Comparison of ENCODE assay signal across 24 cellular contexts in the genomic region with DNA sequence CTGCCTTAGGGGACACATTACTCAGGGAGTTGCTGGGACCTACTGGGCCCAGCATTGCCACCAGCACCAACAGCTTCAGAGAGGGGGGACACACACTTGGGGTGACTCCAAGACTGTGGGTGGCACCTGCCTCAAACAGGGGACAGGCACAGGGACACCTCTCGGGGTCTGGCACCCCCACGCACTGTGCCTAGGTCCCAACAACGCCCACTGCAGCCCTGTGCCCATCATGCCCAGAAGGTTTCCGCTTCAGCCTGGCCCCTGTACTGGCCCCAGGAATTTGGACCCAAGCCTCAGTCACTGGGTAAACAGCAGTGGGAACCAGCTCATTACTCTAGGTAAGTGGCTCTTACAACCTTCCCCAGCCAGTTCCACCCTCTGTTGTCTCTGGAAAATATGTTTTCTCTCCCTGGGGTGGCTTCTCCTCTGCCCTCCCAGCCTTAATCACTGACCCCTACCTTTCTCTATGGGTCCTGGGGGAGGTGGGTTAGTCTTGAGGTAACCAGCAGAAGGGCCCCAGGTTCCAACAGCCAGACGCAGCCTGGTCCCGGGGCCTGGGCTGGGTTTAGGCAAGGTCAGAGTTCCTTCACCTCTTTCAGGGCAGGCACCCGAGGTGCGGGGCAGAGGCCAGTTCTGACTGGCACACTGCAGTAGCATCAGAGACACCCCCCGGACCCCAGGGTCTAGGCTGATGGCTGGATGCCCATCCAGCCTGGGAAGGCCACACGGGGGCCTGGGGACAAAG.
"Had no signal": no experiment of that assay in that cellular context is flagged by ENCODE, and none has a peak within 500 bp of the region (broad histone marks: within the 10 kb centered on the region; RNA-seq: fewer than 3 reads in every experiment).

No MANE protein-coding gene starts in this region.

- H3K27me3 ChIP-seq: gastrocnemius medialis, ovary, right atrium auricular region had no signal

- H3K27ac Mint-ChIP-seq: dendritic cell treated with granulocyte-macrophage colony-stimulating factor and Interleukin-4, amounts not matched to agents 40 ng/mL and 50 ng/mL, for 4 days; nephron; stimulated activated naive CD8-positive, alpha-beta T cell treated with anti-CD3 and anti-CD28 coated beads, Interleukin-15, Interleukin-2, amounts not matched to agents 100 ng/mL and 50 ng/mL, for 24 hours; type B pancreatic cell had no signal

- H3K36me3 Mint-ChIP-seq: naive B cell, type B pancreatic cell had no signal

- H3K4me1 Mint-ChIP-seq: nephron had no signal

- H3K36me3 ChIP-seq: esophagus muscularis mucosa, gastrocnemius medialis, heart right ventricle, left ventricle myocardium inferior, ovary, right atrium auricular region, thoracic aorta had no signal

- H3K27ac ChIP-seq: epithelial cell of prostate, esophagus muscularis mucosa, gastrocnemius medialis, heart right ventricle, left ventricle myocardium inferior, ovary, right atrium auricular region, thoracic aorta had no signal

- H3K27me3 Mint-ChIP-seq: type B pancreatic cell had no signal

- DNase-seq: cerebellar nuclear complex; effector memory CD8-positive, alpha-beta T cell; gastrocnemius medialis; heart right ventricle; hypothalamus; left ventricle myocardium inferior; mesenchymal stem cell; midbrain; naive B cell; ovary; small intestine; stimulated activated CD4-positive, alpha-beta T cell treated with anti-CD3 and anti-CD28 coated beads, Interleukin-12 subunit alpha, Interleukin-12 subunit beta, amount 100 ng/mL, for 4 hours; stimulated activated CD4-positive, alpha-beta T cell treated with anti-CD3 and anti-CD28 coated beads, Interleukin-2, amount 100 ng/mL, for 48 hours had no signal

- H3K9me3 Mint-ChIP-seq: dendritic cell treated with granulocyte-macrophage colony-stimulating factor and Interleukin-4, amounts not matched to agents 40 ng/mL and 50 ng/mL, for 4 days; effector memory CD8-positive, alpha-beta T cell; naive B cell; nephron; stimulated activated naive CD8-positive, alpha-beta T cell treated with anti-CD3 and anti-CD28 coated beads, Interleukin-15, Interleukin-2, amounts not matched to agents 100 ng/mL and 50 ng/mL, for 24 hours; type B pancreatic cell had no signal

- H3K9me3 ChIP-seq: esophagus muscularis mucosa, gastrocnemius medialis, heart right ventricle, left ventricle myocardium inferior, ovary, right atrium auricular region, thoracic aorta had no signal

- FAIRE-seq: colon, islet of Langerhans, small intestine had no signal

- ATAC-seq: effector memory CD8-positive, alpha-beta T cell; gastrocnemius medialis had no signal

- H3K4me3 ChIP-seq: esophagus muscularis mucosa, gastrocnemius medialis, heart right ventricle, left ventricle myocardium inferior, lung, ovary, right atrium auricular region, thoracic aorta had no signal

- H3K4me3 Mint-ChIP-seq: dendritic cell treated with granulocyte-macrophage colony-stimulating factor and Interleukin-4, amounts not matched to agents 40 ng/mL and 50 ng/mL, for 4 days; effector memory CD8-positive, alpha-beta T cell; nephron; stimulated activated naive CD8-positive, alpha-beta T cell treated with anti-CD3 and anti-CD28 coated beads, Interleukin-15, Interleukin-2, amounts not matched to agents 100 ng/mL and 50 ng/mL, for 24 hours; type B pancreatic cell had no signal

- H3K4me1 ChIP-seq: esophagus muscularis mucosa, gastrocnemius medialis, heart right ventricle, left ventricle myocardium inferior, right atrium auricular region had no signal
